Comparison of ENCODE assay signal across 30 cellular contexts in genomic region chr10:131750973-131751826, GRCh38.
DNase-seq lines count a peak whose midpoint lies in the region; ATAC-seq and TF ChIP-seq lines count a peak whose summit lies in the region.
"Had no signal": no experiment of that assay in that cellular context is flagged by ENCODE, and none has a peak within 500 bp of the region (broad histone marks: within the 10 kb centered on the region; RNA-seq: fewer than 3 reads in every experiment).

No MANE protein-coding gene starts in this region.

- no peaks in the 10 kb centered on the region for H3K4me1 ChIP-seq in aorta (ENCODE audit: control insufficient read depth in 1 of 2, insufficient read depth in 2 of 2, low read length in 2 of 2)
- H3K4me1 ChIP-seq: heart right ventricle, tibial artery had no signal

- no peak overlapping the region for H3K27ac Mint-ChIP-seq in natural killer cell treated with Interleukin-12 subunit alpha and Interleukin-12 subunit beta and Interleukin-15 and Interleukin-18, amount 100 ng/mL, for 72 hours
- H3K27ac Mint-ChIP-seq in natural killer cell (no peak overlapping the region), nephron progenitor cell (peak overlapping the region; percentile 99)
- H3K27ac Mint-ChIP-seq: activated CD4-positive, alpha-beta T cell treated with anti-CD3 and anti-CD28 coated beads, Interleukin-2, amount 10 ng/mL, durations not matched to agents 24 days and 14 days; CD4-positive, alpha-beta T cell; IgD-negative memory B cell had no signal

- DNase-seq in natural killer cell treated with Interleukin-12 subunit alpha and Interleukin-12 subunit beta and Interleukin-15 and Interleukin-18, amount 100 ng/mL, for 72 hours (ENCODE audit: low spot score) = peak; percentile 42
- DNase-seq in natural killer cell (no peak), epidermal melanocyte (ENCODE audit: insufficient read length, low spot score) (peak; percentile 57), nephron progenitor cell (no peak), aorta (peak; percentile 24 to 51), SW 1271 (lab: John Stamatoyannopoulos, UW) (no peak), DMS79 treated with DMSO at 0.1 percent for 48 hours (lab: John Stamatoyannopoulos, UW) (no peak)
- DNase-seq: 8988T; activated CD4-positive, alpha-beta T cell treated with anti-CD3 and anti-CD28 coated beads, Interleukin-2, amount 10 ng/mL, durations not matched to agents 24 days and 14 days; activated naive CD4-positive, alpha-beta T cell treated with Interleukin-2 at 50 U/mL for 16 hours; activated T-cell treated with anti-CD3 and anti-CD28 coated beads, Interleukin-2, amount 50 U/mL, for 4 hours; CD4-positive, alpha-beta T cell; cerebellar nuclear complex; DMS 273 treated with DMSO at 0.1 percent for 48 hours; erythroblast; heart right ventricle; left colon; mammary epithelial cell; NCI-H1092; NCI-H187; NCI-H524; PC-9; Right ventricle myocardium superior; T1000; tibial artery; WERI-Rb-1 had no signal

- H3K4me1 Mint-ChIP-seq in natural killer cell treated with Interleukin-12 subunit alpha and Interleukin-12 subunit beta and Interleukin-15 and Interleukin-18, amount 100 ng/mL, for 72 hours (ENCODE audit: low read depth in 2 of 2) = no peaks in the 10 kb centered on the region
- H3K4me1 Mint-ChIP-seq in natural killer cell = no peaks in the 10 kb centered on the region
- peaks cover 68% of the 10 kb centered on the region for H3K4me1 Mint-ChIP-seq in nephron progenitor cell
- H3K4me1 Mint-ChIP-seq: activated CD4-positive, alpha-beta T cell treated with anti-CD3 and anti-CD28 coated beads, Interleukin-2, amount 10 ng/mL, durations not matched to agents 24 days and 14 days; IgD-negative memory B cell had no signal

- no peak for ATAC-seq in natural killer cell treated with Interleukin-12 subunit alpha and Interleukin-12 subunit beta and Interleukin-15 and Interleukin-18, amount 100 ng/mL, for 72 hours
- ATAC-seq in natural killer cell = no peak
- ATAC-seq in aorta (ENCODE audit: low FRiP score) = no peak
- ATAC-seq in HG03565 (IDR thresholded peaks at IDR 0.05; ENCODE audit: unreplicated experiment) = no peak
- ATAC-seq: activated T-cell treated with anti-CD3 and anti-CD28 coated beads, Interleukin-2, amount 50 U/mL, for 4 hours; heart right ventricle; left colon had no signal

- TF ChIP-seq CTCF in natural killer cell (IDR thresholded peaks at IDR 0.05) = no peak
- TF ChIP-seq CTCF in nephron progenitor cell (IDR thresholded peaks at IDR 0.05) = no peak

- intact Hi-C loops in natural killer cell (cut with micrococcal nuclease) (no loop called here), aorta (cut with DNase I) (no loop called here)

- H3K27ac ChIP-seq in aorta (ENCODE audit: low read depth in 1 of 2, low read length in 2 of 2) = no peak overlapping the region
- H3K27ac ChIP-seq: dorsolateral prefrontal cortex, heart right ventricle, PC-9, tibial artery, WERI-Rb-1 had no signal

- H3K9me3 ChIP-seq in aorta (ENCODE audit: control insufficient read depth, low read length) = no peaks in the 10 kb centered on the region
- H3K9me3 ChIP-seq: heart right ventricle, tibial artery had no signal

- no peak overlapping the region for H3K4me3 Mint-ChIP-seq in natural killer cell treated with Interleukin-12 subunit alpha and Interleukin-12 subunit beta and Interleukin-15 and Interleukin-18, amount 100 ng/mL, for 72 hours
- H3K4me3 Mint-ChIP-seq in natural killer cell (no peak overlapping the region), nephron progenitor cell (peak overlapping the region; percentile 53)
- H3K4me3 Mint-ChIP-seq: activated CD4-positive, alpha-beta T cell treated with anti-CD3 and anti-CD28 coated beads, Interleukin-2, amount 10 ng/mL, durations not matched to agents 24 days and 14 days; activated T-cell treated with anti-CD3 and anti-CD28 coated beads, Interleukin-2, amount 50 U/mL, for 4 hours; CD4-positive, alpha-beta T cell; IgD-negative memory B cell had no signal

- no peaks in the 10 kb centered on the region for H3K36me3 Mint-ChIP-seq in natural killer cell treated with Interleukin-12 subunit alpha and Interleukin-12 subunit beta and Interleukin-15 and Interleukin-18, amount 100 ng/mL, for 72 hours
- H3K36me3 Mint-ChIP-seq in natural killer cell (no peaks in the 10 kb centered on the region), nephron progenitor cell (ENCODE audit: low read depth) (no peaks in the 10 kb centered on the region)
- H3K36me3 Mint-ChIP-seq: brain, IgD-negative memory B cell had no signal

- no peaks in the 10 kb centered on the region for H3K36me3 ChIP-seq in aorta (ENCODE audit: control insufficient read depth in 1 of 2, insufficient read depth in 2 of 2, low read length in 1 of 2)
- H3K36me3 ChIP-seq: heart right ventricle, tibial artery, WERI-Rb-1 had no signal

- no peak overlapping the region for H3K4me3 ChIP-seq in aorta (ENCODE audit: low read length in 2 of 2)
- H3K4me3 ChIP-seq: dorsolateral prefrontal cortex, heart right ventricle, PC-9, tibial artery had no signal

- no peaks in the 10 kb centered on the region for H3K9me3 Mint-ChIP-seq in natural killer cell treated with Interleukin-12 subunit alpha and Interleukin-12 subunit beta and Interleukin-15 and Interleukin-18, amount 100 ng/mL, for 72 hours
- H3K9me3 Mint-ChIP-seq in natural killer cell (no peaks in the 10 kb centered on the region), nephron progenitor cell (no peaks in the 10 kb centered on the region)
- H3K9me3 Mint-ChIP-seq: activated CD4-positive, alpha-beta T cell treated with anti-CD3 and anti-CD28 coated beads, Interleukin-2, amount 10 ng/mL, durations not matched to agents 24 days and 14 days; activated T-cell treated with anti-CD3 and anti-CD28 coated beads, Interleukin-2, amount 50 U/mL, for 4 hours; brain; CD4-positive, alpha-beta T cell had no signal

- 79% methylated on average over 17 of the region's 17 CpGs for WGBS in aorta, 2 donors

- peaks cover 8 to 12% of the 10 kb centered on the region in 2 donors for H3K27me3 Mint-ChIP-seq in natural killer cell treated with Interleukin-12 subunit alpha and Interleukin-12 subunit beta and Interleukin-15 and Interleukin-18, amount 100 ng/mL, for 72 hours
- peaks cover 0 to 6% of the 10 kb centered on the region in 2 donors for H3K27me3 Mint-ChIP-seq in natural killer cell (ENCODE audit: low read depth in 2 of 2)
- peaks cover 7% of the 10 kb centered on the region for H3K27me3 Mint-ChIP-seq in nephron progenitor cell (ENCODE audit: low read depth, poor library complexity)
- H3K27me3 Mint-ChIP-seq: activated CD4-positive, alpha-beta T cell treated with anti-CD3 and anti-CD28 coated beads, Interleukin-2, amount 10 ng/mL, durations not matched to agents 24 days and 14 days; IgD-negative memory B cell had no signal

- H3K27me3 ChIP-seq in aorta (ENCODE audit: control insufficient read depth in 1 of 2, insufficient read depth in 2 of 2, low read length in 1 of 2) = no peaks in the 10 kb centered on the region

Comparison
In these comparisons a context has a peak if more than half of its experiments do, and no peak if none do; other contexts are left out.
1. DNase-seq: peak in natural killer cell treated with Interleukin-12 subunit alpha and Interleukin-12 subunit beta and Interleukin-15 and Interleukin-18, amount 100 ng/mL, for 72 hours (single experiment), epidermal melanocyte (single experiment) and aorta (2 of 2); none in natural killer cell (single experiment), nephron progenitor cell (single experiment), SW 1271 (0 of 2) and DMS79 treated with DMSO at 0.1 percent for 48 hours (single experiment).